In the genomic region with DNA sequence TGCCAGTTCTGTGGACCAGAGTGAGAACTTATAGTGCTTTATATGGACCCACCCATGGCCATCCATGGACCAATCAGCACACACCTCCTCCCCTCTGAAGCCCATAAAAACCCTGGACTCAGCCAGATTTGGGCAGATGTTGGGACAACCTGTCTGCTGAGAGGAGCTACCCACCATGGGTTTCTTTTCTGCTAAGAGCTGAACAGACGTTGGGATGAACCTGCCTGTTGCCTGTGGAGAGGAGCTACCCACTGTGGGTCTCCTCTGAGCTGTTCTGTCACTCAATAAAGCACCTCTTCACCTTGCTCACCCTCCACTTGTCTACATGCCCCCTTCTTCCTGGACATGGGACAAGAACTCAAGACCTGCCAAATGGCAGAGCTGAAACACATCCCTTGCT, we compare ENCODE assay signal across 9 cellular contexts.
"Had no signal": no experiment of that assay in that cellular context is flagged by ENCODE, and none has a peak within 500 bp of the region (broad histone marks: within the 10 kb centered on the region; RNA-seq: fewer than 3 reads in every experiment).

No MANE protein-coding gene starts in this region.

- H3K4me1 Mint-ChIP-seq: GM23338, H9 had no signal

- H2AFZ ChIP-seq: GM23338 had no signal

- H3K4me2 ChIP-seq: GM23338 had no signal

- FAIRE-seq: H1, H54, HTR-8/SVneo had no signal

- DNase-seq: H9, HCEC 1CT, HFFc6, IMR-90, KBM-7 had no signal

- H3K4me3 ChIP-seq: GM23338 had no signal

- H3K27ac Mint-ChIP-seq: GM23338, H9, HFFc6 had no signal

- H3K4me3 Mint-ChIP-seq: GM23338, H9, HFFc6 had no signal
